Comparison of ENCODE assay signal across 8 cellular contexts in the genomic region with DNA sequence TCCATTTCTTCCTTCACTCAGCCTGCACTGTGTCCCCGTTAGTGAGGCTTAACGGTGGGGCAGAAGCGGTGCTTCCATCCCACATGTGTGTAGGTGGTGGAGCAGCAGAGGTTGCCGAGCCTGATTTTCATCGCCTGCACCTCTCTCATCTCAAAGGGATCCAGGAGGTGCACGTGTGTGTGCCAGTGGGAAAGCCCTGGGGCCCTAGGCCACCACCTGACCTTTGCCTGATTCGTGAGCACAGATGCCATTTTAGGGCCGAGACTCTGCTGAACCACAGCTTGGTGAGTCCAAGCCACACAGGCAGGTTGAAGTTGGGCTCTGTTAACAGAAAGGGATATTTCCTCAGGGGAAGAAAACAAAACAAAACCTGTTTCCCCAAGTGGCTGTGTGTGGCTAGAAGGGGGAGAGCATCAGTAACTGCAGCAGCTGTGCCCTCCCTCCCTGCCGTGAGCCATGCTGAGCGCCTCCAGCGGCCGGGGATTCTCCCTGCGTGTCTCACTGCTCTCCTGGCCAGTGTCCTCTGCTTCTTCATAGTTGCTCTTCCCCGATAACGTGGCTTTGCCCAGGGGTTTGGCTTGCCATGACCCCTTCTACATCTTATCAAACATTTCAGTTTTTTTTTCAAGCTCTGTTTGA.
DNase-seq lines count a peak whose midpoint lies in the region; ATAC-seq and TF ChIP-seq lines count a peak whose summit lies in the region.

No MANE protein-coding gene starts in this region.

- POLR2A ChIA-PET in CD8-positive, alpha-beta T cell (lab: Charles Lee): no interaction called here
- POLR2A ChIA-PET in PC-3 (lab: Charles Lee; ENCODE audit: unreplicated experiment): no interaction called here

- H4K8ac ChIP-seq in mesenchymal stem cell (ENCODE audit: low read length): no peak overlapping the region

- no peak overlapping the region for H2AK5ac ChIP-seq in mesenchymal stem cell (ENCODE audit: low read length, severe bottlenecking)

- H3K27ac ChIP-seq in CD8-positive, alpha-beta T cell (ENCODE audit: low read depth, low read length): no peak overlapping the region
- H3K27ac ChIP-seq in Karpas-422 (ENCODE audit: low read length) (peak overlapping the region; percentile 49), mesenchymal stem cell (ENCODE audit: low read length, poor library complexity, severe bottlenecking) (no peak overlapping the region), PC-3 (ENCODE audit: low read length) (no peak overlapping the region)

- H3K4me3 Mint-ChIP-seq in CD8-positive, alpha-beta T cell: peak overlapping the region; percentile 60
- peak overlapping the region; percentile 56 to 66 for H3K4me3 Mint-ChIP-seq in stimulated activated naive B cell treated with anti-CD40 and anti-IgM and Interleukin-4, amounts not matched to agents 10 μg/mL and 1 μg/mL and 100 μg/mL, for 72 hours

- peaks cover 33% of the 10 kb centered on the region for H3K4me1 ChIP-seq in CD8-positive, alpha-beta T cell (ENCODE audit: insufficient read depth, low read length)
- H3K4me1 ChIP-seq in Karpas-422 (ENCODE audit: low read length) (peaks cover 81% of the 10 kb centered on the region), mesenchymal stem cell (ENCODE audit: control insufficient read depth, insufficient read depth, low read depth, low read length) (peaks cover 13% of the 10 kb centered on the region), PC-3 (ENCODE audit: insufficient read depth, low read length) (no peaks in the 10 kb centered on the region)

- no peak overlapping the region for H3K4ac ChIP-seq in mesenchymal stem cell (ENCODE audit: low read depth in 1 of 2, low read length in 2 of 2)

- peak; percentile 78 for ATAC-seq in CD8-positive, alpha-beta T cell
- ATAC-seq in GM19397 (IDR thresholded peaks at IDR 0.05; ENCODE audit: unreplicated experiment) (peak; percentile 47), PC-3 (no peak)
- peak; percentile 94 to 96 for ATAC-seq in stimulated activated naive B cell treated with anti-CD40 and anti-IgM and Interleukin-4, amounts not matched to agents 10 μg/mL and 1 μg/mL and 100 μg/mL, for 72 hours (replicated peaks)

- CTCF ChIA-PET in CD8-positive, alpha-beta T cell (lab: Charles Lee): interaction anchor here (0.9 to 1.6 kb wide), 4 partner anchors 16 to 110 kb away, joined by 3 to 4 read pairs (median 4); no protein-coding TSS in a partner anchor
- CTCF ChIA-PET in PC-3 (lab: Charles Lee): no interaction called here

- H3K36me3 ChIP-seq in CD8-positive, alpha-beta T cell (ENCODE audit: insufficient read depth, low read length): peaks cover 10% of the 10 kb centered on the region
- H3K36me3 ChIP-seq in Karpas-422 (ENCODE audit: insufficient read depth, low read length): peaks cover 55% of the 10 kb centered on the region
- peaks cover 3 to 7% of the 10 kb centered on the region in 2 experiments for H3K36me3 ChIP-seq in mesenchymal stem cell (ENCODE audit: control insufficient read depth in 1 of 2, insufficient read depth in 2 of 2, low read depth in 1 of 2, low read length in 2 of 2)
- no peaks in the 10 kb centered on the region for H3K36me3 ChIP-seq in PC-3 (ENCODE audit: low read depth, low read length)

- BruUV-seq in PC-3 (replicated peaks; lab: Mats Ljungman, UMichigan): no TSS peak

- peak; percentile 29 for TF ChIP-seq CTCF in CD8-positive, alpha-beta T cell (IDR thresholded peaks at IDR 0.05)
- TF ChIP-seq CTCF in epithelial cell of esophagus (IDR thresholded peaks at IDR 0.05; ENCODE audit: insufficient read depth, low read depth, low read length, missing control alignments) (peak; percentile 51), PC-3 (conservative IDR thresholded peaks at IDR 0.05; ENCODE audit: low read depth, low read length) (no peak)

- H2BK12ac ChIP-seq in mesenchymal stem cell (ENCODE audit: low read length in 2 of 2): no peak overlapping the region

- H3K9me3 Mint-ChIP-seq in CD8-positive, alpha-beta T cell: no peaks in the 10 kb centered on the region
- H3K9me3 Mint-ChIP-seq in stimulated activated naive B cell treated with anti-CD40 and anti-IgM and Interleukin-4, amounts not matched to agents 10 μg/mL and 1 μg/mL and 100 μg/mL, for 72 hours: peaks cover 0 to 4% of the 10 kb centered on the region in 2 donors

- H2BK15ac ChIP-seq in mesenchymal stem cell (ENCODE audit: low read depth, poor library complexity, severe bottlenecking): no peak overlapping the region

- H3K79me1 ChIP-seq in mesenchymal stem cell (replicated peaks; ENCODE audit: low read length, poor library complexity, severe bottlenecking): peaks cover 22% of the 10 kb centered on the region

- H4K20me1 ChIP-seq in Karpas-422 (ENCODE audit: insufficient read depth, low read depth, low read length): peaks cover 33% of the 10 kb centered on the region; the same call in 1 of the 2 replicates
- H4K20me1 ChIP-seq in PC-3 (ENCODE audit: low read length): no peaks in the 10 kb centered on the region

- no peak overlapping the region for H3K23ac ChIP-seq in mesenchymal stem cell (ENCODE audit: low read length in 2 of 2)

- no peaks in the 10 kb centered on the region for H3K27me3 ChIP-seq in CD8-positive, alpha-beta T cell (ENCODE audit: insufficient read depth, low read length)
- H3K27me3 ChIP-seq in Karpas-422 (ENCODE audit: low read length) (no peaks in the 10 kb centered on the region), mesenchymal stem cell (ENCODE audit: control insufficient read depth in 1 of 2, insufficient read depth in 1 of 2, low read length in 2 of 2) (no peaks in the 10 kb centered on the region), PC-3 (ENCODE audit: low read length) (no peaks in the 10 kb centered on the region)

- intact Hi-C loops in CD8-positive, alpha-beta T cell (cut with DNase I, micrococcal nuclease): loop anchor here (5.0 kb wide), 3 partner anchors 35 to 95 kb away; a partner anchor contains a TSS
- intact Hi-C loops in PC-3 (cut with micrococcal nuclease): no loop called here

- no peak overlapping the region for H2BK120ac ChIP-seq in mesenchymal stem cell (ENCODE audit: low read depth, low read length)

- peak overlapping the region in 1 of 2 experiments; percentile 69 for H3K14ac ChIP-seq in mesenchymal stem cell (ENCODE audit: low read length in 2 of 2)

- H2AFZ ChIP-seq in Karpas-422 (ENCODE audit: low read length): no peak overlapping the region
- no peak overlapping the region for H2AFZ ChIP-seq in mesenchymal stem cell (ENCODE audit: low read depth, low read length)
- no peak overlapping the region for H2AFZ ChIP-seq in PC-3 (ENCODE audit: low read length)

- H3K4me2 ChIP-seq in Karpas-422 (ENCODE audit: low read depth, low read length, poor library complexity, severe bottlenecking) (no peak overlapping the region), mesenchymal stem cell (ENCODE audit: low read length, poor library complexity, severe bottlenecking) (no peak overlapping the region), PC-3 (ENCODE audit: low read length) (no peak overlapping the region)

- H3K9me2 ChIP-seq in Karpas-422 (replicated peaks; ENCODE audit: insufficient read depth, low read length): no peaks in the 10 kb centered on the region
- no peaks in the 10 kb centered on the region for H3K9me2 ChIP-seq in PC-3 (replicated peaks; ENCODE audit: low read length)

- 79% methylated on average over 13 of the region's 15 CpGs for WGBS in mesenchymal stem cell

- peaks cover 100% of the 10 kb centered on the region for H3K79me2 ChIP-seq in Karpas-422 (ENCODE audit: low read length)
- no peaks in the 10 kb centered on the region for H3K79me2 ChIP-seq in PC-3 (ENCODE audit: low read length)

- no peak overlapping the region for H3K9ac ChIP-seq in Karpas-422 (ENCODE audit: low read length)
- no peak overlapping the region for H3K9ac ChIP-seq in mesenchymal stem cell (ENCODE audit: low read length)
- H3K9ac ChIP-seq in PC-3 (ENCODE audit: low read length): no peak overlapping the region

- H3K27me3 Mint-ChIP-seq in CD8-positive, alpha-beta T cell (ENCODE audit: low read depth): no peaks in the 10 kb centered on the region
- H3K27me3 Mint-ChIP-seq in stimulated activated naive B cell treated with anti-CD40 and anti-IgM and Interleukin-4, amounts not matched to agents 10 μg/mL and 1 μg/mL and 100 μg/mL, for 72 hours: no peaks in the 10 kb centered on the region

- no peak overlapping the region for H2BK5ac ChIP-seq in mesenchymal stem cell (ENCODE audit: low read depth, low read length, poor library complexity, severe bottlenecking)

- no peaks in the 10 kb centered on the region for H3K9me3 ChIP-seq in CD8-positive, alpha-beta T cell (ENCODE audit: low read length)
- no peaks in the 10 kb centered on the region for H3K9me3 ChIP-seq in Karpas-422 (ENCODE audit: low read length)
- H3K9me3 ChIP-seq in mesenchymal stem cell (ENCODE audit: control insufficient read depth, low read length): no peaks in the 10 kb centered on the region
- H3K9me3 ChIP-seq in PC-3 (ENCODE audit: low read length): no peaks in the 10 kb centered on the region

- H3K4me1 Mint-ChIP-seq in CD8-positive, alpha-beta T cell (ENCODE audit: low read depth): peaks cover 62% of the 10 kb centered on the region
- peaks cover 26 to 63% of the 10 kb centered on the region in 2 donors for H3K4me1 Mint-ChIP-seq in stimulated activated naive B cell treated with anti-CD40 and anti-IgM and Interleukin-4, amounts not matched to agents 10 μg/mL and 1 μg/mL and 100 μg/mL, for 72 hours

- H3K4me3 ChIP-seq in CD8-positive, alpha-beta T cell (ENCODE audit: low read depth, low read length): no peak overlapping the region
- no peak overlapping the region for H3K4me3 ChIP-seq in Karpas-422 (ENCODE audit: low read length)
- no peak overlapping the region for H3K4me3 ChIP-seq in epithelial cell of esophagus (ENCODE audit: low read length)
- H3K4me3 ChIP-seq in mesenchymal stem cell (ENCODE audit: insufficient read depth in 1 of 2, low read depth in 1 of 2, low read length in 2 of 2): no peak overlapping the region
- H3K4me3 ChIP-seq in PC-3 (ENCODE audit: low read length): no peak overlapping the region

- H3K27ac Mint-ChIP-seq in CD8-positive, alpha-beta T cell: peak overlapping the region; percentile 84
- peak overlapping the region; percentile 79 for H3K27ac Mint-ChIP-seq in stimulated activated naive B cell treated with anti-CD40 and anti-IgM and Interleukin-4, amounts not matched to agents 10 μg/mL and 1 μg/mL and 100 μg/mL, for 72 hours

- no peak overlapping the region for H3K18ac ChIP-seq in mesenchymal stem cell (ENCODE audit: low read depth in 1 of 2, low read length in 2 of 2)

- no peaks in the 10 kb centered on the region for H3F3A ChIP-seq in PC-3 (ENCODE audit: low read length, unreplicated experiment)

- DNase-seq in CD8-positive, alpha-beta T cell: peak in 2 of 7 experiments; percentile 21 to 42
- DNase-seq in Karpas-422 (peak; percentile 55), epithelial cell of esophagus (ENCODE audit: low read depth) (peak; percentile 34), mesenchymal stem cell (no peak), PC-3 (no peak), KG1 (lab: John Stamatoyannopoulos, UW) (no peak)
- DNase-seq in stimulated activated naive B cell treated with anti-CD40 and anti-IgM and Interleukin-4, amounts not matched to agents 10 μg/mL and 1 μg/mL and 100 μg/mL, for 72 hours: peak; percentile 48

- H3K36me3 Mint-ChIP-seq in CD8-positive, alpha-beta T cell: peaks cover 38% of the 10 kb centered on the region
- peaks cover 11 to 24% of the 10 kb centered on the region in 2 donors for H3K36me3 Mint-ChIP-seq in stimulated activated naive B cell treated with anti-CD40 and anti-IgM and Interleukin-4, amounts not matched to agents 10 μg/mL and 1 μg/mL and 100 μg/mL, for 72 hours

- H4K91ac ChIP-seq in mesenchymal stem cell (ENCODE audit: low read length): no peak overlapping the region

Comparison
In these comparisons a context has a peak if more than half of its experiments do, and no peak if none do; other contexts are left out.
1. DNase-seq: peak in Karpas-422 (single experiment), epithelial cell of esophagus (single experiment) and stimulated activated naive B cell treated with anti-CD40 and anti-IgM and Interleukin-4, amounts not matched to agents 10 μg/mL and 1 μg/mL and 100 μg/mL, for 72 hours (single experiment); none in mesenchymal stem cell (single experiment), PC-3 (single experiment) and KG1 (single experiment).